1 cellular context compared by ENCODE assay signal in genomic region chr6:43262780-43263313, GRCh38.
A peak's percentile ranks its signal among the peaks of the same experiment; 100 is the strongest.
TF ChIP-seq lines count a peak whose summit lies in the region.

No MANE protein-coding gene starts in this region.

TF ChIP-seq in HepG2, 621 proteins besides CTCF, POLR2A, EP300 and RAD21 (continued from another document):
- TF ChIP-seq ZNF776 (CRISPR knock-in tag; IDR thresholded peaks at IDR 0.05) (0 out of 2 replicates have a peak, but pooled peaks have one; percentile 88), ZFP90 (CRISPR knock-in tag; IDR thresholded peaks at IDR 0.05; ENCODE audit: borderline replicate concordance) (0 out of 2 replicates have a peak, but pooled peaks have one; percentile 43), ZEB1 (IDR thresholded peaks at IDR 0.05; ENCODE audit: insufficient replicate concordance, low read depth) (no peak), HNRNPLL (IDR thresholded peaks at IDR 0.05; ENCODE audit: low read depth, low read length, poor library complexity, severe bottlenecking) (peak; percentile 28), RFXAP (CRISPR knock-in tag; IDR thresholded peaks at IDR 0.05; ENCODE audit: borderline replicate concordance) (0 out of 2 replicates have a peak, but pooled peaks have one; percentile 33), ZZZ3 (CRISPR knock-in tag; IDR thresholded peaks at IDR 0.05; ENCODE audit: borderline replicate concordance) (0 out of 2 replicates have a peak, but pooled peaks have one; percentile 5), TFDP2 (CRISPR knock-in tag; IDR thresholded peaks at IDR 0.05) (no peak), ZNF768 (CRISPR knock-in tag; IDR thresholded peaks at IDR 0.05) (peak; percentile 48; the same call in 1 of the 2 replicates), HES4 (CRISPR knock-in tag; IDR thresholded peaks at IDR 0.05; ENCODE audit: borderline replicate concordance) (peak; percentile 31; the same call in 1 of the 2 replicates), ZNF441 (CRISPR knock-in tag; IDR thresholded peaks at IDR 0.05; ENCODE audit: borderline replicate concordance) (0 out of 2 replicates have a peak, but pooled peaks have one; percentile 14), ZNF558 (CRISPR knock-in tag; IDR thresholded peaks at IDR 0.05; ENCODE audit: borderline replicate concordance) (0 out of 2 replicates have a peak, but pooled peaks have one; percentile 22), ZNF629 (CRISPR knock-in tag; conservative IDR thresholded peaks at IDR 0.05) (no peak), ZNF572 (CRISPR knock-in tag; IDR thresholded peaks at IDR 0.05) (0 out of 2 replicates have a peak, but pooled peaks have one; percentile 15), TCF12 (IDR thresholded peaks at IDR 0.05) (no peak), TCF12 (CRISPR knock-in tag; IDR thresholded peaks at IDR 0.05) (no peak)
